21 cellular contexts compared by ENCODE assay signal in genomic region chr19:35231956-35232746, GRCh38. TPM values are rescaled to one million over a fixed set of nuclear protein-coding genes. Genes with fewer than 3 reads are reported as not detected.
DNase-seq lines count a peak whose midpoint lies in the region; ATAC-seq and TF ChIP-seq lines count a peak whose summit lies in the region.
"Had no signal": no experiment of that assay in that cellular context is flagged by ENCODE, and none has a peak within 500 bp of the region (broad histone marks: within the 10 kb centered on the region; RNA-seq: fewer than 3 reads in every experiment).

No MANE protein-coding gene starts in this region.

- intact Hi-C loops in Right ventricle myocardium inferior (cut with DNase I): no loop called here
- intact Hi-C loops in spleen (cut with DNase I; ENCODE audit: low total_unique reads): no loop called here

- ATAC-seq in Right ventricle myocardium inferior (no peak), HG02981 (IDR thresholded peaks at IDR 0.05; ENCODE audit: unreplicated experiment) (no peak)

- H3K9me3 ChIP-seq in right atrium auricular region (peaks cover 0 to 3% of the 10 kb centered on the region in 2 donors), spleen (no peaks in the 10 kb centered on the region)
- H3K9me3 ChIP-seq: BE2C, Peyer's patch, SJCRH30 had no signal

- WGBS in spleen, 5 donors: 84 to 97% (median 94%) methylated on average over 18 of the region's 18 CpGs

- H3K27me3 ChIP-seq in right atrium auricular region: no peaks in the 10 kb centered on the region
- no peaks in the 10 kb centered on the region for H3K27me3 ChIP-seq in spleen (replicated peaks in 1 of 7)
- H3K27me3 ChIP-seq: BE2C, Peyer's patch had no signal

- H3K36me3 Mint-ChIP-seq in osteocyte (ENCODE audit: unreplicated experiment): no peaks in the 10 kb centered on the region

- H3K27me3 Mint-ChIP-seq in osteocyte (ENCODE audit: unreplicated experiment): peaks cover 3% of the 10 kb centered on the region

- H3K4me1 ChIP-seq in right atrium auricular region: no peaks in the 10 kb centered on the region
- H3K4me1 ChIP-seq in spleen: peaks cover 0 to 4% (median 0%) of the 10 kb centered on the region in 6 donors
- H3K4me1 ChIP-seq: BE2C, Peyer's patch, SJCRH30 had no signal

- H3K9me3 Mint-ChIP-seq in osteocyte (ENCODE audit: unreplicated experiment): no peaks in the 10 kb centered on the region

- H3K27ac ChIP-seq in right atrium auricular region (no peak overlapping the region), spleen (no peak overlapping the region)
- H3K27ac ChIP-seq: Peyer's patch, SJCRH30 had no signal

- no peak for TF ChIP-seq POLR2A in spleen (IDR thresholded peaks at IDR 0.05)

- H3K36me3 ChIP-seq in right atrium auricular region (no peaks in the 10 kb centered on the region), spleen (peaks cover 0 to 4% (median 0%) of the 10 kb centered on the region in 6 donors)
- H3K36me3 ChIP-seq: BE2C, Peyer's patch, SJCRH30 had no signal

- no peak overlapping the region for H3K4me3 Mint-ChIP-seq in osteocyte (ENCODE audit: unreplicated experiment)

- TF ChIP-seq CTCF in right atrium auricular region (IDR thresholded peaks at IDR 0.05) (no peak), osteocyte (IDR thresholded peaks at IDR 0.05) (no peak), spleen (IDR thresholded peaks at IDR 0.05 in 8 of 11, conservative IDR thresholded peaks at IDR 0.05 in 3 of 11) (no peak)

- peak; percentile 38 for DNase-seq in right atrium auricular region (ENCODE audit: low spot score)
- no peak for DNase-seq in Right ventricle myocardium inferior (ENCODE audit: missing footprints)
- peak; percentile 14 for DNase-seq in ecto neural progenitor cell (ENCODE audit: low spot score)
- DNase-seq in osteocyte (ENCODE audit: extremely low spot score, unreplicated experiment): peak; percentile 68
- DNase-seq in spleen: no peak
- no peak for DNase-seq in NCI-H1092 treated with DMSO at 0.1 percent for 48 hours (lab: John Stamatoyannopoulos, UW)
- DNase-seq: BE2C, DMS79 treated with DMSO at 0.1 percent for 48 hours, Karpas-422, MV-4-11, NCI-H1694 treated with DMSO at 0.1 percent for 48 hours, NCI-H2081 treated with DMSO at 0.1 percent for 48 hours, NCI-H2171 treated with DMSO at 0.1 percent for 48 hours, NCI-H524 treated with DMSO at 0.1 percent for 48 hours, NCI-H82, SJCRH30 had no signal

- H3K4me3 ChIP-seq in right atrium auricular region: no peak overlapping the region
- H3K4me3 ChIP-seq in spleen: no peak overlapping the region
- H3K4me3 ChIP-seq: Peyer's patch, SJCRH30 had no signal

- no peaks in the 10 kb centered on the region for H3K4me1 Mint-ChIP-seq in osteocyte (ENCODE audit: unreplicated experiment)

- no peak overlapping the region for H3K27ac Mint-ChIP-seq in osteocyte (ENCODE audit: unreplicated experiment)

RNA-seq across cellular contexts. Expression of gene FAM187B, which starts 3.6 kb away (rescaled TPM):
- total RNA-seq in right atrium auricular region (not detected), Right ventricle myocardium inferior (not detected), osteocyte (not detected in 2 replicates), spleen (under 1 TPM in 1 of 7 donors, not detected in 6; 0.51 TPM)
- under 1 TPM in 2 of 3 donors, not detected in 1; 0.48 to 0.61 TPM for polyA plus RNA-seq in spleen
- total RNA-seq: A673, H4, M059J, Peyer's patch, SJCRH30 had no signal

RNA-seq across cellular contexts. Expression of gene LSR, which starts 16.7 kb away (rescaled TPM):
- total RNA-seq in right atrium auricular region: 10 to 100 TPM in 1 of 2 donors, 1 to 10 TPM in 1; 7.6 to 20.1 TPM
- 6.8 TPM for total RNA-seq in Right ventricle myocardium inferior
- 0.29 and 0.83 TPM in 2 replicates for total RNA-seq in osteocyte
- 10 to 100 TPM; 18.1 to 30.2 (median 21.6) TPM for total RNA-seq in spleen
- polyA plus RNA-seq in spleen: 10 to 100 TPM; 10.9 to 17.4 (median 11.2) TPM

RNA-seq across cellular contexts. Expression of gene USF2, which starts 36.6 kb away (rescaled TPM):
- 100 to 1,000 TPM; 130 to 180 TPM for total RNA-seq in right atrium auricular region
- 151 TPM for total RNA-seq in Right ventricle myocardium inferior
- total RNA-seq in osteocyte: 112 and 115 TPM in 2 replicates
- 100 to 1,000 TPM; 133 to 206 (median 157) TPM for total RNA-seq in spleen
- polyA plus RNA-seq in spleen: 100 to 1,000 TPM; 132 to 205 (median 145) TPM

RNA-seq across cellular contexts. Expression of gene HAMP, which starts 50.2 kb away (rescaled TPM):
- total RNA-seq in right atrium auricular region: 100 to 1,000 TPM in 1 of 2 donors, not detected in 1; 146 TPM
- not detected for total RNA-seq in Right ventricle myocardium inferior
- total RNA-seq in osteocyte: 0.68 TPM in 1 of 2 replicates, not detected in the other
- total RNA-seq in spleen: under 1 TPM in 2 of 7 donors, not detected in 5; 0.60 to 0.67 TPM
- 1 to 10 TPM in 2 of 3 donors, under 1 TPM in 1; 0.48 to 5.0 (median 2.0) TPM for polyA plus RNA-seq in spleen
- total RNA-seq: M059J, Peyer's patch had no signal

RNA-seq across cellular contexts. Expression of gene MAG, which starts 59.8 kb away (rescaled TPM):
- total RNA-seq in right atrium auricular region (not detected), Right ventricle myocardium inferior (not detected), osteocyte (not detected in 2 replicates), spleen (10 to 100 TPM in 3 of 7 donors, under 1 TPM in 2, not detected in 2; 0.26 to 55.2 (median 35.1) TPM)
- under 1 TPM; 0.07 to 0.42 (median 0.16) TPM for polyA plus RNA-seq in spleen
- total RNA-seq: A673, H4, M059J had no signal

Comparison
In these comparisons a context has a peak if more than half of its experiments do, and no peak if none do; other contexts are left out.
1. DNase-seq: peak in right atrium auricular region (single experiment), ecto neural progenitor cell (single experiment) and osteocyte (single experiment); none in Right ventricle myocardium inferior (single experiment), spleen (single experiment) and NCI-H1092 treated with DMSO at 0.1 percent for 48 hours (single experiment).